12 cellular contexts compared by ENCODE assay signal in the genomic region with DNA sequence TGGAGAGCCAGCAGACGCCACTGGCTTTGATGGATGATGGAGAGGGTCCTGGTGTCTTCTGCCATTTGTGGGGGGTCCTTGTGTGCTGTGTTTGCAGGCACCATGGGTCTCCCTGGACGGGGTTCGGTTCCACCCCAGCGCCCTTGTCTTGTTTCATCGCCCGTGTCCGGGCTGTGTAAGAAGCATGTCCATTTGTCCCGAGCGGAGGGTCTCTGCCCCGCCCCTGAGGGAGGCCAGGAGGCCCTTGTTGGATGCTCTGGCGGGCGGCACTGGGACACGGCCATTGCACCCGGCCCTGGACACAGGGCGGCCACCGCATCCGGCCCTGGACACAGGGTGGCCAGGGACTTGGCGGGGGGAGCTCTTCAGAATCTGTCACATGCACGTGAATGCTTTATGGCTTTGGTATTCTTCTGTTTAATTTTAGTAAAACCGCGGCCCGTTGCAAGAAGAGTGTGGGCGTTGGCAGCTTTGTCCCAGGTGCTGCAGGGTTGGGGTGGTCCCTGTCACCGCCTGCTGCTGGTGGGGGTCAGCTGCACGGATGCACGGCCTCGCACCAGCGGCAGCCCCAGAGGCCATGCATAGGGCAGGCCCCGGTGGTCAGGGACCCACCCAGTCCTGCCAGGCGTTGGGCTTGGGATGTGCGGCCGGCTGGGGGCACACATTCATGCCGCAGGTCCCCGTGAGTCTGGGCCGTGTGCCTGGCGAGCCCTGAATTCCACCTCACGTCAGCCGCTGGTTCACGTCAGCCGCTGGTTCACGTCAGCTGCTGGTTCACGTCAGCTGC. TPM values are rescaled to one million over a fixed set of nuclear protein-coding genes. Genes with fewer than 3 reads are reported as not detected.
DNase-seq lines count a peak whose midpoint lies in the region; ATAC-seq and TF ChIP-seq lines count a peak whose summit lies in the region.
"Had no signal": no experiment of that assay in that cellular context is flagged by ENCODE, and none has a peak within 500 bp of the region (broad histone marks: within the 10 kb centered on the region; RNA-seq: fewer than 3 reads in every experiment).

No MANE protein-coding gene starts in this region.

- no peak for TF ChIP-seq POLR2A in upper lobe of left lung (IDR thresholded peaks at IDR 0.05)

- H3K4me1 ChIP-seq in cardiac muscle cell (ENCODE audit: low read depth) (peaks cover 56% of the 10 kb centered on the region), lower lobe of right lung (peaks cover 26% of the 10 kb centered on the region), upper lobe of left lung (peaks cover 6 to 31% (median 29%) of the 10 kb centered on the region in 4 donors)

- no peaks in the 10 kb centered on the region for H3K27me3 Mint-ChIP-seq in activated CD4-positive, alpha-beta memory T cell treated with anti-CD3 and anti-CD28 coated beads, Interleukin-2, amount 10 ng/mL, durations not matched to agents 7 days and 5 days

- H3K36me3 ChIP-seq in cardiac muscle cell, result no peaks in the 10 kb centered on the region
- H3K36me3 ChIP-seq in lower lobe of right lung, result no peaks in the 10 kb centered on the region
- H3K36me3 ChIP-seq in upper lobe of left lung, result peaks cover 0 to 14% (median 0%) of the 10 kb centered on the region in 4 donors

- POLR2A ChIA-PET in activated CD4-positive, alpha-beta memory T cell treated with anti-CD3 and anti-CD28 coated beads, Interleukin-2, amount 10 ng/mL, durations not matched to agents 7 days and 5 days (lab: Charles Lee), result interaction anchor here (0.6 to 3.9 kb wide), 3 partner anchors 22 to 218 kb away, joined by 3 to 48 read pairs (median 9); a partner anchor contains a TSS

- H3K27ac ChIP-seq in cardiac muscle cell, result peak overlapping the region; percentile 91
- peak overlapping the region; percentile 83 for H3K27ac ChIP-seq in lower lobe of right lung
- peak overlapping the region; percentile 57 to 82 (median 72) for H3K27ac ChIP-seq in upper lobe of left lung

- 92 to 93% methylated on average over 19 to 42 of the region's 42 CpGs for WGBS in upper lobe of left lung, 2 donors

- intact Hi-C loops in Right ventricle myocardium inferior (cut with DNase I), result no loop called here
- intact Hi-C loops in lower lobe of right lung (cut with DNase I), result no loop called here

- H3K36me3 Mint-ChIP-seq in activated CD4-positive, alpha-beta memory T cell treated with anti-CD3 and anti-CD28 coated beads, Interleukin-2, amount 10 ng/mL, durations not matched to agents 7 days and 5 days (ENCODE audit: low read depth), result peaks cover 28% of the 10 kb centered on the region

- peak overlapping the region; percentile 89 for H3K27ac Mint-ChIP-seq in activated CD4-positive, alpha-beta memory T cell treated with anti-CD3 and anti-CD28 coated beads, Interleukin-2, amount 10 ng/mL, durations not matched to agents 7 days and 5 days

- peak overlapping the region; percentile 76 for H3K4me3 Mint-ChIP-seq in activated CD4-positive, alpha-beta memory T cell treated with anti-CD3 and anti-CD28 coated beads, Interleukin-2, amount 10 ng/mL, durations not matched to agents 7 days and 5 days

- no peak for DNase-seq in cardiac muscle cell (ENCODE audit: low read depth in 1 of 2, low spot score in 1 of 2)
- no peak for DNase-seq in Right ventricle myocardium inferior (ENCODE audit: missing footprints)
- no peak for DNase-seq in activated CD4-positive, alpha-beta memory T cell treated with anti-CD3 and anti-CD28 coated beads, Interleukin-2, amount 10 ng/mL, durations not matched to agents 7 days and 5 days
- DNase-seq in lower lobe of right lung, result peak; percentile 44
- peak in 1 of 2 donors; percentile 76 for DNase-seq in upper lobe of left lung
- DNase-seq in central memory CD4-positive, alpha-beta T cell, result no peak
- no peak for DNase-seq in NCI-H2171 treated with DMSO at 0.1 percent for 48 hours (lab: John Stamatoyannopoulos, UW)
- DNase-seq in NCI-H2196 (lab: John Stamatoyannopoulos, UW; ENCODE audit: unreplicated experiment), result no peak
- DNase-seq: foreskin keratinocyte, SHP77 had no signal

- CTCF ChIA-PET in activated CD4-positive, alpha-beta memory T cell treated with anti-CD3 and anti-CD28 coated beads, Interleukin-2, amount 10 ng/mL, durations not matched to agents 7 days and 5 days (lab: Charles Lee), result no interaction called here

- H3K4me3 ChIP-seq in cardiac muscle cell (no peak overlapping the region), lower lobe of right lung (peak overlapping the region; percentile 26), upper lobe of left lung (no peak overlapping the region)

- no peak for TF ChIP-seq EP300 in upper lobe of left lung (IDR thresholded peaks at IDR 0.05)

- ATAC-seq in Right ventricle myocardium inferior, result no peak
- ATAC-seq in lower lobe of right lung, result no peak
- no peak for ATAC-seq in upper lobe of left lung (ENCODE audit: low FRiP score in 2 of 2)
- ATAC-seq: foreskin keratinocyte had no signal

- no peaks in the 10 kb centered on the region for H3K27me3 ChIP-seq in cardiac muscle cell
- H3K27me3 ChIP-seq in lower lobe of right lung (ENCODE audit: low read depth), result no peaks in the 10 kb centered on the region
- no peaks in the 10 kb centered on the region for H3K27me3 ChIP-seq in upper lobe of left lung
- H3K27me3 ChIP-seq: foreskin keratinocyte had no signal

- TF ChIP-seq CTCF in cardiac muscle cell (IDR thresholded peaks at IDR 0.05; ENCODE audit: low read depth, low read length) (no peak), lower lobe of right lung (IDR thresholded peaks at IDR 0.05) (no peak), upper lobe of left lung (IDR thresholded peaks at IDR 0.05) (no peak)

- H3K9me3 ChIP-seq in cardiac muscle cell (ENCODE audit: low read depth) (no peaks in the 10 kb centered on the region), lower lobe of right lung (no peaks in the 10 kb centered on the region), upper lobe of left lung (no peaks in the 10 kb centered on the region)

- peaks cover 72% of the 10 kb centered on the region for H3K4me1 Mint-ChIP-seq in activated CD4-positive, alpha-beta memory T cell treated with anti-CD3 and anti-CD28 coated beads, Interleukin-2, amount 10 ng/mL, durations not matched to agents 7 days and 5 days

- H3K9me3 Mint-ChIP-seq in activated CD4-positive, alpha-beta memory T cell treated with anti-CD3 and anti-CD28 coated beads, Interleukin-2, amount 10 ng/mL, durations not matched to agents 7 days and 5 days, result no peaks in the 10 kb centered on the region

RNA-seq across cellular contexts. Expression of a gene that starts 21.0 kb away (rescaled TPM):
- total RNA-seq in cardiac muscle cell (0.07 TPM in 1 of 2 replicates, not detected in the other), Right ventricle myocardium inferior (not detected), lower lobe of right lung (4.7 TPM), upper lobe of left lung (10 to 100 TPM in 2 of 6 donors, 1 to 10 TPM in 4; 2.9 to 14.4 (median 6.9) TPM)
- 0.14 and 0.49 TPM in 2 replicates for polyA plus RNA-seq in cardiac muscle cell
- total RNA-seq in activated CD4-positive, alpha-beta memory T cell treated with anti-CD3 and anti-CD28 coated beads, Interleukin-2, amount 10 ng/mL, durations not matched to agents 7 days and 5 days, result not detected
- total RNA-seq: activated CD8-positive, alpha-beta memory T cell treated with anti-CD3 and anti-CD28 coated beads for 36 hours had no signal
- polyA plus RNA-seq: BJ had no signal
